Comparison of ENCODE assay signal across 8 cellular contexts in genomic region chr15:76060098-76060989, GRCh38. TPM values are rescaled to one million over a fixed set of nuclear protein-coding genes. Genes with fewer than 3 reads are reported as not detected.
DNase-seq lines count a peak whose midpoint lies in the region; ATAC-seq and TF ChIP-seq lines count a peak whose summit lies in the region.

No MANE protein-coding gene starts in this region.

- WGBS in heart right ventricle, 2 donors: 16 to 19% methylated on average over 18 to 21 of the region's 21 CpGs
- WGBS in iPS DF 6.9 (ENCODE audit: insufficient coverage, insufficient read length): no CpG with 5 or more reads among the region's 21 CpGs

- H3K4me1 ChIP-seq in heart right ventricle (peaks cover 0 to 28% (median 11%) of the 10 kb centered on the region in 9 donors), iPS DF 6.9 (ENCODE audit: control insufficient read depth, insufficient read depth, low read length) (no peaks in the 10 kb centered on the region; the same call in 1 of the 2 replicates)

- no peak for DNase-seq in heart right ventricle
- DNase-seq in left cardiac atrium: no peak
- peak; percentile 39 to 46 for DNase-seq in activated T-cell treated with anti-CD3 and anti-CD28 coated beads, Interleukin-2, amount 50 U/mL, for 72 hours
- no peak for DNase-seq in iPS DF 6.9 (ENCODE audit: low read depth, low spot score)
- peak; percentile 55 for DNase-seq in stimulated activated CD4-positive, alpha-beta T cell treated with anti-CD3 and anti-CD28 coated beads, Interleukin-15, amount 100 ng/mL, for 24 hours
- no peak for DNase-seq in omental fat pad (ENCODE audit: low spot score)
- DNase-seq in NOMO-1 (lab: John Stamatoyannopoulos, UW; ENCODE audit: unreplicated experiment in 2 of 2): no peak
- DNase-seq in islet precursor cell: no peak

- peaks cover 71% of the 10 kb centered on the region for H3K27me3 Mint-ChIP-seq in activated T-cell treated with anti-CD3 and anti-CD28 coated beads, Interleukin-2, amount 50 U/mL, for 72 hours (ENCODE audit: low read depth)

- H3K27ac Mint-ChIP-seq in activated T-cell treated with anti-CD3 and anti-CD28 coated beads, Interleukin-2, amount 50 U/mL, for 72 hours: no peak overlapping the region

- peak overlapping the region in 9 of 10 donors; percentile 35 to 69 (median 56) for H3K4me3 ChIP-seq in heart right ventricle
- H3K4me3 ChIP-seq in iPS DF 6.9 (ENCODE audit: low read length): peak overlapping the region; percentile 87; the same call in 1 of the 2 replicates

- intact Hi-C loops in heart right ventricle (cut with DNase I) (no loop called here), left cardiac atrium (cut with DNase I) (no loop called here)

- H3K27me3 ChIP-seq in heart right ventricle: peaks cover 0 to 85% (median 63%) of the 10 kb centered on the region in 7 donors
- no peaks in the 10 kb centered on the region for H3K27me3 ChIP-seq in iPS DF 6.9 (ENCODE audit: control insufficient read depth, insufficient read depth, low read length)

- TF ChIP-seq CTCF in heart right ventricle (IDR thresholded peaks at IDR 0.05): no peak
- TF ChIP-seq CTCF in omental fat pad (IDR thresholded peaks at IDR 0.05): no peak

- H3K27ac ChIP-seq in heart right ventricle (no peak overlapping the region), iPS DF 6.9 (ENCODE audit: low read length) (no peak overlapping the region)

- peak overlapping the region; percentile 76 to 79 for H3K4me3 Mint-ChIP-seq in activated T-cell treated with anti-CD3 and anti-CD28 coated beads, Interleukin-2, amount 50 U/mL, for 72 hours

- peaks cover 39% of the 10 kb centered on the region for H3K4me1 Mint-ChIP-seq in activated T-cell treated with anti-CD3 and anti-CD28 coated beads, Interleukin-2, amount 50 U/mL, for 72 hours (ENCODE audit: low read depth)

- H3K36me3 ChIP-seq in heart right ventricle: no peaks in the 10 kb centered on the region
- no peaks in the 10 kb centered on the region for H3K36me3 ChIP-seq in iPS DF 6.9 (ENCODE audit: control insufficient read depth, insufficient read depth, low read length)

- ATAC-seq in heart right ventricle (peak in 1 of 8 donors; percentile 21), left cardiac atrium (no peak), omental fat pad (ENCODE audit: low FRiP score) (no peak)
- peak; percentile 35 to 36 for ATAC-seq in activated T-cell treated with anti-CD3 and anti-CD28 coated beads, Interleukin-2, amount 50 U/mL, for 72 hours (replicated peaks in 1 of 2)

- no peaks in the 10 kb centered on the region for H3K9me3 ChIP-seq in heart right ventricle
- H3K9me3 ChIP-seq in iPS DF 6.9 (ENCODE audit: control insufficient read depth, insufficient read depth, low read length): no peaks in the 10 kb centered on the region

- H3K36me3 Mint-ChIP-seq in activated T-cell treated with anti-CD3 and anti-CD28 coated beads, Interleukin-2, amount 50 U/mL, for 72 hours (ENCODE audit: insufficient read depth in 2 of 2): no peaks in the 10 kb centered on the region

- no peaks in the 10 kb centered on the region for H3K9me3 Mint-ChIP-seq in activated T-cell treated with anti-CD3 and anti-CD28 coated beads, Interleukin-2, amount 50 U/mL, for 72 hours

RNA-seq across cellular contexts. Expression of gene TMEM266, which starts 0.6 kb away (rescaled TPM):
- total RNA-seq in heart right ventricle (under 1 TPM in 8 of 10 donors, not detected in 2; 0.09 to 0.30 (median 0.15) TPM), left cardiac atrium (under 1 TPM; 0.12 to 0.29 TPM), omental fat pad (under 1 TPM in 3 of 4 donors, not detected in 1; 0.19 to 0.72 (median 0.38) TPM)
- polyA plus RNA-seq in heart right ventricle: under 1 TPM in 1 of 2 donors, not detected in 1; 0.01 TPM
- total RNA-seq in activated T-cell treated with anti-CD3 and anti-CD28 coated beads, Interleukin-2, amount 50 U/mL, for 72 hours: not detected

RNA-seq across cellular contexts. Expression of gene NRG4, which starts 48.1 kb away (rescaled TPM):
- under 1 TPM in 1 of 10 donors, not detected in 9; 0.19 TPM for total RNA-seq in heart right ventricle
- polyA plus RNA-seq in heart right ventricle: not detected
- total RNA-seq in left cardiac atrium: under 1 TPM in 1 of 2 donors, not detected in 1; 0.29 TPM
- total RNA-seq in activated T-cell treated with anti-CD3 and anti-CD28 coated beads, Interleukin-2, amount 50 U/mL, for 72 hours: not detected
- total RNA-seq in omental fat pad: 1 to 10 TPM in 3 of 4 donors, not detected in 1; 1.1 to 7.5 (median 2.9) TPM

Comparison
In these comparisons a context has a peak if more than half of its experiments do, and no peak if none do; other contexts are left out.
1. ATAC-seq: peak in activated T-cell treated with anti-CD3 and anti-CD28 coated beads, Interleukin-2, amount 50 U/mL, for 72 hours (2 of 2); none in left cardiac atrium (0 of 2) and omental fat pad (single experiment).
2. DNase-seq: peak in activated T-cell treated with anti-CD3 and anti-CD28 coated beads, Interleukin-2, amount 50 U/mL, for 72 hours (2 of 2) and stimulated activated CD4-positive, alpha-beta T cell treated with anti-CD3 and anti-CD28 coated beads, Interleukin-15, amount 100 ng/mL, for 24 hours (single experiment); none in heart right ventricle (0 of 2), left cardiac atrium (single experiment), iPS DF 6.9 (single experiment), omental fat pad (single experiment), NOMO-1 (0 of 2) and islet precursor cell (single experiment).